8 cellular contexts compared by ENCODE assay signal in genomic region chr6:99868074-99868702, GRCh38.
DNase-seq lines count a peak whose midpoint lies in the region; ATAC-seq and TF ChIP-seq lines count a peak whose summit lies in the region.

No MANE protein-coding gene starts in this region.

- intact Hi-C loops in left colon (cut with DNase I, micrococcal nuclease) = no loop called here

- ATAC-seq in GM18907 (IDR thresholded peaks at IDR 0.05; ENCODE audit: unreplicated experiment) (peak; percentile 93), HG03139 (IDR thresholded peaks at IDR 0.05; ENCODE audit: unreplicated experiment) (peak; percentile 93), left colon (peak; percentile 69)

- peak overlapping the region; percentile 25 for H3K4me3 ChIP-seq in AG10803 (ENCODE audit: low read length)

- peak; percentile 88 for TF ChIP-seq CTCF in AG10803 (conservative IDR thresholded peaks at IDR 0.05; ENCODE audit: low read length)

- peak; percentile 62 for DNase-seq in AG10803 (ENCODE audit: low read depth)
- peak; percentile 59 for DNase-seq in NCI-H2171 (lab: John Stamatoyannopoulos, UW)
- DNase-seq in activated CD4-positive, CD25-positive, alpha-beta regulatory T cell treated with anti-CD3 and anti-CD28 coated beads, Interleukin-2, amount 50 U/mL, for 16 hours (ENCODE audit: low read depth, low spot score) = peak; percentile 35
- DNase-seq in cerebellar cortex (ENCODE audit: low spot score) = peak; percentile 80
- DNase-seq in left colon = peak; percentile 38 to 87
- peak; percentile 47 to 65 for DNase-seq in stimulated activated CD4-positive, alpha-beta T cell treated with anti-CD3 and anti-CD28 coated beads, Interleukin-4, amount 100 ng/mL, for 4 hours

Comparison
In these comparisons a context has a peak if more than half of its experiments do, and no peak if none do; other contexts are left out.
1. Peak in every context shown above with its lines: DNase-seq, ATAC-seq and H3K4me3 ChIP-seq.